In the genomic region with DNA sequence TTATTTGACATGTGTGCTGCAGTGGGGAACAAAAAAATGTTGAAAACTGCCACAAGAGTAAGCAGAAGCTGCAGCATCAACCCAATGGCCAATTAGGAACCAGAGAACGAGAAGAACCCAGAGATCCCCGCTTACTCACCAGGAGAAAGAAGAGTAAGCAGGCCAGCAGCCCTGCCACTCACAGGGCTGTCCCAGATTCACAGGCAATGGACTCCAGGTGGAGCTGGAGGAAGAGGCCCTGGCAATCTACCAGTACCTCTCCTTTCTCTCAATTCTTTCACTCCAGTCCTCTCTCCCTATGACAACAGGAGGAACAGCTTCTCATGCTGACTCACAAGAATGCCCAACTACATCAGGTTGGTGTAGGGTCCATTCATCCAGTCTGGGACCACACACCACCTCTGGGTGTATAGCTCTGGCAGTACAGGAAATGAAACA, we compare ENCODE assay signal across 13 cellular contexts. TPM values are rescaled to one million over a fixed set of nuclear protein-coding genes. Genes with fewer than 3 reads are reported as not detected.
A peak's percentile ranks its signal among the peaks of the same experiment; 100 is the strongest.
DNase-seq lines count a peak whose midpoint lies in the region; ATAC-seq, FAIRE-seq and TF ChIP-seq lines count a peak whose summit lies in the region.
"Had no signal": no experiment of that assay in that cellular context is flagged by ENCODE, and none has a peak within 500 bp of the region (broad histone marks: within the 10 kb centered on the region; RNA-seq: fewer than 3 reads in every experiment).

No MANE protein-coding gene starts in this region.

- no peak overlapping the region for H2BK12ac ChIP-seq in neuronal stem cell (ENCODE audit: low read length)

- ATAC-seq in HG03354 (IDR thresholded peaks at IDR 0.05; ENCODE audit: poor library complexity, severe bottlenecking, unreplicated experiment) = no peak

- no peak overlapping the region for H2AFZ ChIP-seq in keratinocyte (ENCODE audit: control insufficient read depth, low read length)
- H2AFZ ChIP-seq in neuronal stem cell (ENCODE audit: low read length) = no peak overlapping the region

- H3K9me3 ChIP-seq in HEK293 (ENCODE audit: control insufficient read depth, insufficient read depth, low read depth, low read length) (no peaks in the 10 kb centered on the region), keratinocyte (ENCODE audit: control insufficient read depth, low read depth, low read length) (no peaks in the 10 kb centered on the region), neuronal stem cell (replicated peaks in 1 of 2; ENCODE audit: control insufficient read depth in 2 of 2, insufficient read depth in 1 of 2, low read depth in 1 of 2, low read length in 2 of 2) (no peaks in the 10 kb centered on the region)
- H3K9me3 ChIP-seq: ovary had no signal

- H4K91ac ChIP-seq in neuronal stem cell (ENCODE audit: low read depth, low read length, poor library complexity) = no peak overlapping the region

- no peak overlapping the region for H3K23ac ChIP-seq in neuronal stem cell (ENCODE audit: low read depth, low read length, poor library complexity)

- peaks cover 25% of the 10 kb centered on the region for H3K4me1 ChIP-seq in HEK293 (ENCODE audit: control insufficient read depth, insufficient read depth, low read length)
- H3K4me1 ChIP-seq in keratinocyte (ENCODE audit: control insufficient read depth, extremely low read depth, insufficient read depth, low read length) = peaks cover 68% of the 10 kb centered on the region
- H3K4me1 ChIP-seq in neuronal stem cell (ENCODE audit: control insufficient read depth in 2 of 2, insufficient read depth in 1 of 2, low read depth in 1 of 2, low read length in 2 of 2) = peaks cover 0 to 8% of the 10 kb centered on the region in 2 donors

- H3K27me3 ChIP-seq in keratinocyte (ENCODE audit: control insufficient read depth, extremely low read depth, insufficient read depth, low read length) (no peaks in the 10 kb centered on the region), neuronal stem cell (ENCODE audit: control insufficient read depth in 3 of 3, insufficient read depth in 3 of 3, low read depth in 1 of 3, low read length in 3 of 3) (no peaks in the 10 kb centered on the region)
- H3K27me3 ChIP-seq: ovary had no signal

- no peak overlapping the region for H2BK15ac ChIP-seq in neuronal stem cell (ENCODE audit: low read length)

- no peak overlapping the region for H4K8ac ChIP-seq in neuronal stem cell (ENCODE audit: low read depth, low read length)

- dilution Hi-C loops in keratinocyte (cut with MboI; ENCODE audit: extremely low pct_ligation_motif_present, low sequenced_read_pairs) = no loop called here

- H3K4me2 ChIP-seq in keratinocyte (ENCODE audit: control insufficient read depth, extremely low read depth, insufficient read depth, low read depth, low read length) = peak overlapping the region; percentile 51
- H3K4me2 ChIP-seq in neuronal stem cell (ENCODE audit: insufficient read depth, low read length, poor library complexity, severe bottlenecking) = no peak overlapping the region

- peaks cover 14% of the 10 kb centered on the region for H4K20me1 ChIP-seq in keratinocyte (ENCODE audit: control insufficient read depth, extremely low read depth, insufficient read depth, low read length)

- peaks cover 94% of the 10 kb centered on the region for H3K79me2 ChIP-seq in keratinocyte (ENCODE audit: control insufficient read depth, insufficient read depth, low read length)

- no peaks in the 10 kb centered on the region for H3K79me1 ChIP-seq in neuronal stem cell (ENCODE audit: low read depth, low read length)

- H3K27ac ChIP-seq in HEK293 (ENCODE audit: extremely low read depth, low read depth, low read length) = no peak overlapping the region
- peak overlapping the region; percentile 78 for H3K27ac ChIP-seq in keratinocyte (ENCODE audit: control insufficient read depth, insufficient read depth, low read length)
- no peak overlapping the region for H3K27ac ChIP-seq in neuronal stem cell (replicated peaks; ENCODE audit: low read length)
- H3K27ac ChIP-seq: ovary had no signal

- no peak overlapping the region for H3K4ac ChIP-seq in neuronal stem cell (ENCODE audit: low read length)

- CTCF ChIA-PET in HEK293 (lab: Yijun Ruan, JAX) = interaction anchor here (0.6 to 1.2 kb wide), 3 partner anchors 18 to 154 kb away, joined by 4 to 5 read pairs (median 4); a partner anchor contains a TSS

- TF ChIP-seq CTCF in HEK293 (tag by site-specific recombination; IDR thresholded peaks at IDR 0.05) (no peak), keratinocyte (optimal IDR thresholded peaks at IDR 0.05 in 1 of 3, IDR thresholded peaks at IDR 0.05 in 1 of 3, conservative IDR thresholded peaks at IDR 0.05 in 1 of 3; ENCODE audit: extremely low read depth in 1 of 3, insufficient read depth in 2 of 3, low read length in 3 of 3) (peak in 1 of 3 experiments; percentile 37)

- peaks cover 2% of the 10 kb centered on the region for H3K9me1 ChIP-seq in keratinocyte (ENCODE audit: control insufficient read depth, extremely low read depth, insufficient read depth, low read length)

- POLR2A ChIA-PET in HEK293 (lab: Yijun Ruan, JAX) = interaction anchor here (0.6 kb wide), 1 partner anchor 75 kb away, joined by 3 read pairs; no protein-coding TSS in a partner anchor

- H3K9ac ChIP-seq in keratinocyte (ENCODE audit: control insufficient read depth, extremely low read depth, insufficient read depth, low read length) = no peak overlapping the region
- H3K9ac ChIP-seq in neuronal stem cell (ENCODE audit: low read depth, low read length, poor library complexity) = no peak overlapping the region

- no peak overlapping the region for H2BK5ac ChIP-seq in neuronal stem cell (ENCODE audit: low read length)

- H2BK120ac ChIP-seq in neuronal stem cell (ENCODE audit: low read depth, low read length) = no peak overlapping the region

- no peak overlapping the region for H3K18ac ChIP-seq in neuronal stem cell (ENCODE audit: low read length)

- no peak overlapping the region for H3K4me3 ChIP-seq in HEK293 (ENCODE audit: low read depth, low read length)
- peak overlapping the region in 1 of 3 experiments; percentile 35 for H3K4me3 ChIP-seq in keratinocyte (ENCODE audit: control insufficient read depth in 2 of 3, extremely low read depth in 1 of 3, insufficient read depth in 2 of 3, low read depth in 1 of 3, low read length in 3 of 3)
- no peak overlapping the region for H3K4me3 ChIP-seq in neuronal stem cell (ENCODE audit: low read length in 2 of 2)
- H3K4me3 ChIP-seq: ovary had no signal

- H2AK5ac ChIP-seq in neuronal stem cell (ENCODE audit: low read depth, low read length) = no peak overlapping the region

- DNase-seq in AG08395 (ENCODE audit: low spot score) (peak; percentile 24), astrocyte of the hippocampus (ENCODE audit: low read depth, low spot score) (peak; percentile 23), keratinocyte (ENCODE audit: low read depth, low spot score) (peak; percentile 56), neuronal stem cell (ENCODE audit: low spot score) (no peak), HK-2 (ENCODE audit: unreplicated experiment) (no peak)
- no peak for DNase-seq in stimulated activated naive CD4-positive, alpha-beta T cell treated with Interleukin-2 at 50 U/mL for 16 hours (lab: John Stamatoyannopoulos, UW)
- DNase-seq: activated CD4-positive, CD25-positive, alpha-beta regulatory T cell treated with anti-CD3 and anti-CD28 coated beads, Interleukin-2, amount 50 U/mL, for 72 hours; activated naive CD8-positive, alpha-beta T cell treated with anti-CD3 and anti-CD28 coated beads, Interleukin-2, amount 10 ng/mL, durations not matched to agents 7 days and 5 days; cortex of kidney; NCI-H1048; ovary had no signal

- FAIRE-seq in keratinocyte (lab: Jason Lieb, UNC) = peak; percentile 98

- H3K14ac ChIP-seq in neuronal stem cell (ENCODE audit: low read length) = no peak overlapping the region

- WGBS in neuronal stem cell (ENCODE audit: extremely low coverage in 2 of 2, insufficient read length in 2 of 2, insufficient replicate concordance in 1 of 2), 2 donors = no CpG with 5 or more reads among the region's 2 CpGs

- H3K36me3 ChIP-seq in HEK293 (ENCODE audit: control insufficient read depth in 2 of 2, insufficient read depth in 1 of 2, low read length in 2 of 2) (no peaks in the 10 kb centered on the region), keratinocyte (ENCODE audit: control insufficient read depth in 2 of 2, extremely low read depth in 1 of 2, insufficient read depth in 2 of 2, low read length in 2 of 2) (peaks cover 0 to 12% of the 10 kb centered on the region in 2 experiments), neuronal stem cell (replicated peaks in 1 of 2; ENCODE audit: control insufficient read depth in 2 of 2, insufficient read depth in 2 of 2, low read length in 2 of 2) (no peaks in the 10 kb centered on the region)
- H3K36me3 ChIP-seq: ovary had no signal

TF ChIP-seq in HEK293, 187 proteins besides CTCF, POLR2A, EP300 and RAD21:
- TF ChIP-seq ZNF423 (tag by site-specific recombination; IDR thresholded peaks at IDR 0.05) (no peak), PRDM1 (tag by site-specific recombination; IDR thresholded peaks at IDR 0.05) (0 out of 2 replicates have a peak, but pooled peaks have one; percentile 10), ZBTB17 (tag by site-specific recombination; IDR thresholded peaks at IDR 0.05) (peak; percentile 10; the same call in 1 of the 2 replicates)

RNA-seq across cellular contexts. Expression of a gene that starts 19.3 kb away (rescaled TPM):
- 90.1 to 106 TPM (median 96.2 TPM) in 3 replicates for polyA plus RNA-seq in keratinocyte
- 40.6 TPM for polyA plus RNA-seq in keratinocyte (2011; ENCODE audit: low read depth)
- polyA plus RNA-seq in keratinocyte (2011; cell fraction: cytosol; rRNA removed) = 81.7 and 104 TPM in 2 replicates
- 149 and 161 TPM in 2 replicates for polyA plus RNA-seq in keratinocyte (2011; cell fraction: nucleus; rRNA removed)
- 51.2 and 90.2 TPM in 2 replicates for polyA plus RNA-seq in keratinocyte (2012; ENCODE audit: low replicate concordance)
- polyA minus RNA-seq in keratinocyte = 87.5 to 126 TPM (median 106 TPM) in 3 replicates
- polyA minus RNA-seq in keratinocyte (2011; cell fraction: cytosol; rRNA and poly(A)+ RNA removed) = 73.3 TPM
- polyA minus RNA-seq in keratinocyte (2011; cell fraction: nucleus; rRNA and poly(A)+ RNA removed) = 171 and 308 TPM in 2 replicates
- polyA plus RNA-seq in neuronal stem cell (2013, experiment 1 of 2) = 9.1 TPM
- 9.1 TPM for polyA plus RNA-seq in neuronal stem cell (2013, experiment 2 of 2)

Comparison
In these comparisons a context has a peak if more than half of its experiments do, and no peak if none do; other contexts are left out.
1. DNase-seq: peak in AG08395 (single experiment), astrocyte of the hippocampus (single experiment) and keratinocyte (single experiment); none in neuronal stem cell (single experiment), stimulated activated naive CD4-positive, alpha-beta T cell treated with Interleukin-2 at 50 U/mL for 16 hours (single experiment) and HK-2 (single experiment).